Comparison of ENCODE assay signal across 8 cellular contexts in the genomic region with DNA sequence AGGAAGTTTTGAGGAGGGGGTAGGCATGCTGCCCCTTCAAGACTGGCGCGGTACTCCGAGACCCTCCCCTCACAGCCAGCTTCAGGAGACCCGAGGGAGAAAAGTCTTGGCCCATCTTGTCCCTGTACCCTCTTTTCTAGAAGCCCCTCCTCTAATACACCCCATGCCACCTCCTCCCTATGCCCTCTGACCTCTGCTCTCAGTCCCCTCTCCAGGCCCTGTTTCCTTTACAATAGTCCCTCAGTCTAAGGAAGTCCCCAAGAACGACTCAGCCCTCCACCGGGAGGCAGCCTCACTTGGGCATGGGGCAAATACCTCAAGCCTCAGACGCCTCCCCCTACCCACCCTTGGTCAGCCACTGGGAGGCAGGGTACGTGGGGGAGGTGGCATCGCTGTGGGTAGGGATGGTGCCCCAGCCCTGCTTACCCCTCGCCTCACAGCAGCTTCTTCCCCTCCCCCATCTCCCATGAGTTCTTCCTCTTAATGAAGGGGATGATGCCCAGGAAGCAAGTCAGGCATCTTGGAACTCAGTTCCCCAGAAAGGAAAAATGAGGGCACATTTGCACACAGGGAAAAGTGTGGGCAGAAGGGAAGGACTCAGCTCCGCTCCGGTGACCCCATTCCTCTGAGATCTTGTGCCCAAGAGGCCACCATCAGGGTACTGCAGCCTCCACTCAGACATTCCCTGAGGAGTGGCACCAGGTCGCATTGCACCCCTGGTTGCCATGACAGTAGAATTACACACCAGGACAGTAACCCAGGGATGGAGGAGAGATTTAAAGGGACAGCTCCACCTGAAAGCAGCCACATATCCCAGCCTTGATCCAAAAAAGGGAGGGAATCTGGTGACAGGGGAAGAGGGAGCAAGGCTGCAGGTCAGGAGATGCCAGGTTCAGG. TPM values are rescaled to one million over a fixed set of nuclear protein-coding genes. Genes with fewer than 3 reads are reported as not detected.
DNase-seq lines count a peak whose midpoint lies in the region; ATAC-seq and TF ChIP-seq lines count a peak whose summit lies in the region.

No MANE protein-coding gene starts in this region.

- no peak overlapping the region for H3K27ac ChIP-seq in right cardiac atrium (ENCODE audit: low read length)
- no peak overlapping the region for H3K27ac ChIP-seq in smooth muscle cell (ENCODE audit: low read depth)

- H3K36me3 ChIP-seq in smooth muscle cell (ENCODE audit: low read depth), result no peaks in the 10 kb centered on the region

- no peak for ATAC-seq in right cardiac atrium

- H2AFZ ChIP-seq in smooth muscle cell (ENCODE audit: low read depth), result peak overlapping the region; percentile 44

- peaks cover 65% of the 10 kb centered on the region for H4K20me1 ChIP-seq in smooth muscle cell (ENCODE audit: low read depth)

- H3K4me3 ChIP-seq in right cardiac atrium (ENCODE audit: low read length) (peak overlapping the region; percentile 31), smooth muscle cell (peak overlapping the region; percentile 67)

- H3K9me3 ChIP-seq in right cardiac atrium (ENCODE audit: control insufficient read depth, low read length) (no peaks in the 10 kb centered on the region), smooth muscle cell (replicated peaks; ENCODE audit: low read depth) (no peaks in the 10 kb centered on the region)

- TF ChIP-seq CTCF in smooth muscle cell (IDR thresholded peaks at IDR 0.05; ENCODE audit: borderline replicate concordance, insufficient read depth, poor library complexity, severe bottlenecking), result no peak

- no peak overlapping the region for H3K9ac ChIP-seq in smooth muscle cell (ENCODE audit: low read depth)

- H3K79me2 ChIP-seq in smooth muscle cell (ENCODE audit: low read depth), result no peaks in the 10 kb centered on the region

- 35% methylated on average over 13 of the region's 13 CpGs for WGBS in right cardiac atrium
- WGBS in smooth muscle cell (ENCODE audit: low lambda C conversion rate), result 25% methylated on average over 13 of the region's 13 CpGs

- H3K27me3 ChIP-seq in right cardiac atrium (ENCODE audit: control insufficient read depth, insufficient read depth), result no peaks in the 10 kb centered on the region
- no peaks in the 10 kb centered on the region for H3K27me3 ChIP-seq in smooth muscle cell (ENCODE audit: low read depth)

- H3F3A ChIP-seq in smooth muscle cell (ENCODE audit: low read depth), result no peaks in the 10 kb centered on the region

- intact Hi-C loops in right cardiac atrium (cut with DNase I), result no loop called here

- H3K4me2 ChIP-seq in smooth muscle cell, result peak overlapping the region; percentile 96

- peaks cover 4% of the 10 kb centered on the region for H3K4me1 ChIP-seq in right cardiac atrium (ENCODE audit: control insufficient read depth, insufficient read depth, low read length)
- H3K4me1 ChIP-seq in smooth muscle cell (ENCODE audit: low read depth), result peaks cover 48% of the 10 kb centered on the region

- DNase-seq in NCI-H2196 (lab: John Stamatoyannopoulos, UW; ENCODE audit: unreplicated experiment), result peak; percentile 32
- DNase-seq in NCI-H2196 treated with DMSO at 0.1 percent for 48 hours (lab: John Stamatoyannopoulos, UW; ENCODE audit: unreplicated experiment), result no peak
- peak; percentile 35 for DNase-seq in SW480 (ENCODE audit: low spot score)
- no peak for DNase-seq in right cardiac atrium
- no peak for DNase-seq in smooth muscle cell (lab: John Stamatoyannopoulos, UW; ENCODE audit: unreplicated experiment)
- DNase-seq in NCI-H1694 (lab: John Stamatoyannopoulos, UW), result no peak
- no peak for DNase-seq in NCI-H2107 treated with DMSO at 0.1 percent for 48 hours (lab: John Stamatoyannopoulos, UW; ENCODE audit: unreplicated experiment)
- no peak for DNase-seq in islet precursor cell

RNA-seq across cellular contexts. Expression of gene MPP2, which starts 6.2 kb away (rescaled TPM):
- total RNA-seq in right cardiac atrium (10 to 100 TPM in 3 of 4 donors, 1 to 10 TPM in 1; 8.7 to 20.7 (median 15.9) TPM), smooth muscle cell (19.4 and 24.4 TPM in 2 replicates)
- polyA plus RNA-seq in right cardiac atrium (8.8 TPM), smooth muscle cell (11.5 and 15.4 TPM in 2 replicates)

RNA-seq across cellular contexts. Expression of gene PPY, which starts 41.2 kb away (rescaled TPM):
- total RNA-seq in right cardiac atrium, result not detected
- not detected for polyA plus RNA-seq in right cardiac atrium
- total RNA-seq in smooth muscle cell, result not detected in 2 replicates
- polyA plus RNA-seq in smooth muscle cell, result not detected in 2 replicates

RNA-seq across cellular contexts. Expression of gene PYY, which starts 52.6 kb away (rescaled TPM):
- not detected for total RNA-seq in right cardiac atrium
- not detected for polyA plus RNA-seq in right cardiac atrium
- not detected in 2 replicates for total RNA-seq in smooth muscle cell
- 0.33 TPM in 1 of 2 replicates, not detected in the other for polyA plus RNA-seq in smooth muscle cell

RNA-seq across cellular contexts. Expression of gene CD300LG, which starts 54.1 kb away (rescaled TPM):
- total RNA-seq in right cardiac atrium (10 to 100 TPM in 3 of 4 donors, 1 to 10 TPM in 1; 3.8 to 29.2 (median 10.9) TPM), smooth muscle cell (not detected in 2 replicates)
- polyA plus RNA-seq in right cardiac atrium (20.8 TPM), smooth muscle cell (not detected in 2 replicates)

Comparison
In these comparisons a context has a peak if more than half of its experiments do, and no peak if none do; other contexts are left out.
1. DNase-seq: peak in NCI-H2196 (single experiment) and SW480 (single experiment); none in NCI-H2196 treated with DMSO at 0.1 percent for 48 hours (single experiment), right cardiac atrium (0 of 3), smooth muscle cell (single experiment), NCI-H1694 (single experiment), NCI-H2107 treated with DMSO at 0.1 percent for 48 hours (single experiment) and islet precursor cell (single experiment).